8 cellular contexts compared by ENCODE assay signal in the genomic region with DNA sequence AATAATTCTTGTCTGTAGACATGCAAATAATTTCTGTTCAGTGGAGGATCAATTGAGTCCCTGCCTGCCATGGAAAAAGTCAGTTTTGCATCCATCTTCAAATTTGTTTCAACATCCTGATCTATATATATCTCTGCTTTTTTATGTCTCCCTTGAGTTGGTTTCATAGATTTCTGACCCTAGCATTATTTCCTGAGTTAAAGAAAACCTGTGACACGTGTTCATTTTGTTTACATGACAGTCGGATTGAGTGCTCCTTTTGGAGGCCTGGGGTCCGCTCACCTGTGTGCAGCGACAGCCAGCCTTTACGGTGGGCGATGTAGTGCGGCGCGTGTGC. TPM values are rescaled to one million over a fixed set of nuclear protein-coding genes. Genes with fewer than 3 reads are reported as not detected.
DNase-seq lines count a peak whose midpoint lies in the region; ATAC-seq and TF ChIP-seq lines count a peak whose summit lies in the region.

No MANE protein-coding gene starts in this region.

- H3K4ac ChIP-seq in neuronal stem cell (ENCODE audit: low read length): no peak overlapping the region

- WGBS in neuronal stem cell (ENCODE audit: extremely low coverage in 2 of 2, insufficient read length in 2 of 2, insufficient replicate concordance in 1 of 2), 2 donors: no CpG with 5 or more reads among the region's 9 CpGs

- no peaks in the 10 kb centered on the region for H3K79me1 ChIP-seq in neuronal stem cell (ENCODE audit: low read depth, low read length)

- H3K23ac ChIP-seq in neuronal stem cell (ENCODE audit: low read depth, low read length, poor library complexity): peak overlapping the region; percentile 17

- ATAC-seq in GM21447 (IDR thresholded peaks at IDR 0.05; ENCODE audit: unreplicated experiment) (peak; percentile 24), GM19452 (IDR thresholded peaks at IDR 0.05; ENCODE audit: unreplicated experiment) (no peak)

- H3K27ac Mint-ChIP-seq in endothelial cell (ENCODE audit: unreplicated experiment): peak overlapping the region; percentile 53

- no peaks in the 10 kb centered on the region for H3K9me3 Mint-ChIP-seq in endothelial cell (ENCODE audit: unreplicated experiment)

- peak; percentile 83 for DNase-seq in NCI-H526 treated with DMSO at 0.1 percent for 48 hours (lab: John Stamatoyannopoulos, UW)
- DNase-seq in endothelial cell (ENCODE audit: low spot score): no peak
- DNase-seq in neuronal stem cell (ENCODE audit: low spot score): no peak
- no peak for DNase-seq in A172 (ENCODE audit: low spot score)
- DNase-seq in NCI-H146 treated with DMSO at 0.1 percent for 48 hours (lab: John Stamatoyannopoulos, UW; ENCODE audit: unreplicated experiment): no peak
- DNase-seq in islet precursor cell: no peak

- peak overlapping the region; percentile 97 for H2AFZ ChIP-seq in neuronal stem cell (ENCODE audit: low read length)

- peak overlapping the region; percentile 91 to 94 for H3K4me3 ChIP-seq in neuronal stem cell (ENCODE audit: low read length in 2 of 2)

- H3K14ac ChIP-seq in neuronal stem cell (ENCODE audit: low read length): peak overlapping the region; percentile 86

- H3K4me1 Mint-ChIP-seq in endothelial cell (ENCODE audit: unreplicated experiment): peaks cover 14% of the 10 kb centered on the region

- H2BK120ac ChIP-seq in neuronal stem cell (ENCODE audit: low read depth, low read length): no peak overlapping the region

- peaks cover 19% of the 10 kb centered on the region for H3K36me3 Mint-ChIP-seq in endothelial cell (ENCODE audit: low read depth, unreplicated experiment)

- peaks cover 3 to 7% of the 10 kb centered on the region in 2 donors for H3K4me1 ChIP-seq in neuronal stem cell (ENCODE audit: control insufficient read depth in 2 of 2, insufficient read depth in 1 of 2, low read depth in 1 of 2, low read length in 2 of 2)

- H3K27me3 Mint-ChIP-seq in endothelial cell (ENCODE audit: unreplicated experiment): peaks cover 3% of the 10 kb centered on the region

- no peak overlapping the region for H4K91ac ChIP-seq in neuronal stem cell (ENCODE audit: low read depth, low read length, poor library complexity)

- peak overlapping the region; percentile 74 for H3K18ac ChIP-seq in neuronal stem cell (ENCODE audit: low read length)

- no peaks in the 10 kb centered on the region for H3K27me3 ChIP-seq in neuronal stem cell (ENCODE audit: control insufficient read depth in 3 of 3, insufficient read depth in 3 of 3, low read depth in 1 of 3, low read length in 3 of 3)

- peak overlapping the region; percentile 16 for H2AK5ac ChIP-seq in neuronal stem cell (ENCODE audit: low read depth, low read length)

- H3K4me2 ChIP-seq in neuronal stem cell (ENCODE audit: insufficient read depth, low read length, poor library complexity, severe bottlenecking): peak overlapping the region; percentile 59

- H3K27ac ChIP-seq in neuronal stem cell (replicated peaks; ENCODE audit: low read length): no peak overlapping the region

- peak overlapping the region; percentile 91 for H3K4me3 Mint-ChIP-seq in endothelial cell (ENCODE audit: unreplicated experiment)

- H3K36me3 ChIP-seq in neuronal stem cell (replicated peaks in 1 of 2; ENCODE audit: control insufficient read depth in 2 of 2, insufficient read depth in 2 of 2, low read length in 2 of 2): peaks cover 10 to 25% of the 10 kb centered on the region in 2 donors

- H2BK12ac ChIP-seq in neuronal stem cell (ENCODE audit: low read length): no peak overlapping the region

- peak overlapping the region; percentile 31 for H2BK5ac ChIP-seq in neuronal stem cell (ENCODE audit: low read length)

- no peak for TF ChIP-seq CTCF in endothelial cell (IDR thresholded peaks at IDR 0.05; ENCODE audit: unreplicated experiment)

- no peak overlapping the region for H2BK15ac ChIP-seq in neuronal stem cell (ENCODE audit: low read length)

- H3K9ac ChIP-seq in neuronal stem cell (ENCODE audit: low read depth, low read length, poor library complexity): peak overlapping the region; percentile 88

- no peak overlapping the region for H4K8ac ChIP-seq in neuronal stem cell (ENCODE audit: low read depth, low read length)

- H3K9me3 ChIP-seq in neuronal stem cell (replicated peaks in 1 of 2; ENCODE audit: control insufficient read depth in 2 of 2, insufficient read depth in 1 of 2, low read depth in 1 of 2, low read length in 2 of 2): peaks cover 6 to 12% of the 10 kb centered on the region in 2 donors

RNA-seq across cellular contexts. Expression of gene MRPS24, which starts 0.7 kb away (rescaled TPM):
- 51.8 TPM for total RNA-seq in endothelial cell (ENCODE audit: unreplicated experiment)
- 130 TPM for polyA plus RNA-seq in neuronal stem cell (2013, experiment 1 of 2)
- polyA plus RNA-seq in neuronal stem cell (2013, experiment 2 of 2): 127 TPM
- 230 and 294 TPM in 2 replicates for total RNA-seq in A172 (2014; rRNA removed; shearing (Covaris generic))

RNA-seq across cellular contexts. Expression of gene URGCP, which starts 37.7 kb away (rescaled TPM):
- total RNA-seq in endothelial cell (ENCODE audit: unreplicated experiment): 13.0 TPM
- 8.0 TPM for polyA plus RNA-seq in neuronal stem cell (2013, experiment 1 of 2)
- polyA plus RNA-seq in neuronal stem cell (2013, experiment 2 of 2): 9.4 TPM
- 37.8 and 41.8 TPM in 2 replicates for total RNA-seq in A172 (2014; rRNA removed; shearing (Covaris generic))

RNA-seq across cellular contexts. Expression of gene UBE2D4, which starts 57.6 kb away (rescaled TPM):
- 9.3 TPM for total RNA-seq in endothelial cell (ENCODE audit: unreplicated experiment)
- 8.5 TPM for polyA plus RNA-seq in neuronal stem cell (2013, experiment 1 of 2)
- 8.8 TPM for polyA plus RNA-seq in neuronal stem cell (2013, experiment 2 of 2)
- total RNA-seq in A172 (2014; rRNA removed; shearing (Covaris generic)): 14.3 and 23.9 TPM in 2 replicates
